Comparison of ENCODE assay signal across 10 cellular contexts in the genomic region with DNA sequence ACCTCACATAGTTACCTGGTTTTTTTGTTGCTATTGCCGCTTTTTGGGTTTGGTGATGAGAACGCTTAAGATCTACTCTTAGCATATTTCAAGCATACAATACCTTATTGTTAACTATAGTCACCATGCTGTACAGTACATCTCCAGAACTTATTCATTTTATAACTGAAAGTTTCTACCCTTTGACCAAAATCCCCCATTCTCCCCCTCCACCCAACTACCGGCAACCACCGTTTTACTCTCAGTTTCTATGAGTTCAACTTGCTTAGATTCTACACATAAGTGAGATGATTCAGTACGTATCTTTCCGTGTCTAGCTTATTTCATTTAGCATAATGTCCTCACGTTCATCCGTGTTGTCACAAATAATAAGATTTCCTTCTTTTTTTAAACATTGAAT.
DNase-seq lines count a peak whose midpoint lies in the region; ATAC-seq and TF ChIP-seq lines count a peak whose summit lies in the region.
"Had no signal": no experiment of that assay in that cellular context is flagged by ENCODE, and none has a peak within 500 bp of the region (broad histone marks: within the 10 kb centered on the region; RNA-seq: fewer than 3 reads in every experiment).

No MANE protein-coding gene starts in this region.

- H3K9me3 Mint-ChIP-seq in activated T-cell treated with anti-CD3 and anti-CD28 coated beads, Interleukin-2, amount 50 U/mL, for 4 hours = peaks cover 30% of the 10 kb centered on the region
- H3K9me3 Mint-ChIP-seq in effector memory CD8-positive, alpha-beta T cell = peaks cover 3 to 7% of the 10 kb centered on the region in 2 donors

- H3K4me1 Mint-ChIP-seq in activated T-cell treated with anti-CD3 and anti-CD28 coated beads, Interleukin-2, amount 50 U/mL, for 4 hours (ENCODE audit: low read depth) = peaks cover 17% of the 10 kb centered on the region
- H3K4me1 Mint-ChIP-seq in effector memory CD8-positive, alpha-beta T cell (ENCODE audit: low read depth in 2 of 2) = no peaks in the 10 kb centered on the region

- H3K36me3 Mint-ChIP-seq in activated T-cell treated with anti-CD3 and anti-CD28 coated beads, Interleukin-2, amount 50 U/mL, for 4 hours (ENCODE audit: insufficient read depth) = no peaks in the 10 kb centered on the region
- no peaks in the 10 kb centered on the region for H3K36me3 Mint-ChIP-seq in effector memory CD8-positive, alpha-beta T cell (ENCODE audit: insufficient read depth)

- no peak overlapping the region for H3K27ac Mint-ChIP-seq in effector memory CD8-positive, alpha-beta T cell

- DNase-seq in GM13977 (ENCODE audit: low spot score) = peak; percentile 39
- DNase-seq in activated T-cell treated with anti-CD3 and anti-CD28 coated beads, Interleukin-2, amount 50 U/mL, for 4 hours = no peak
- DNase-seq in retina = no peak
- DNase-seq in NCI-H510A treated with DMSO at 0.1 percent for 48 hours (lab: John Stamatoyannopoulos, UW) = no peak
- DNase-seq in transverse colon = no peak
- no peak for DNase-seq in effector memory CD8-positive, alpha-beta T cell
- DNase-seq: NCI-H2227 treated with DMSO at 0.1 percent for 48 hours had no signal

- no peak for TF ChIP-seq CTCF in GM13977 (IDR thresholded peaks at IDR 0.05; ENCODE audit: extremely low read depth, insufficient read depth, missing control alignments)
- TF ChIP-seq CTCF in transverse colon (IDR thresholded peaks at IDR 0.05) = no peak

- H3K27me3 Mint-ChIP-seq in activated T-cell treated with anti-CD3 and anti-CD28 coated beads, Interleukin-2, amount 50 U/mL, for 4 hours (ENCODE audit: low read depth) = no peaks in the 10 kb centered on the region
- peaks cover 0 to 7% of the 10 kb centered on the region in 2 donors for H3K27me3 Mint-ChIP-seq in effector memory CD8-positive, alpha-beta T cell

- H3K4me3 Mint-ChIP-seq in activated T-cell treated with anti-CD3 and anti-CD28 coated beads, Interleukin-2, amount 50 U/mL, for 4 hours = no peak overlapping the region
- H3K4me3 Mint-ChIP-seq in effector memory CD8-positive, alpha-beta T cell = no peak overlapping the region

- ATAC-seq in GM19452 (IDR thresholded peaks at IDR 0.05; ENCODE audit: unreplicated experiment) (peak; percentile 99), HG03039 (IDR thresholded peaks at IDR 0.05; ENCODE audit: unreplicated experiment) (peak; percentile 97)
- ATAC-seq in activated T-cell treated with anti-CD3 and anti-CD28 coated beads, Interleukin-2, amount 50 U/mL, for 4 hours = peak; percentile 96
- no peak for ATAC-seq in effector memory CD8-positive, alpha-beta T cell (replicated peaks)
- ATAC-seq: HCT116 had no signal

- H3K4me3 ChIP-seq in transverse colon = no peak overlapping the region

- 72 to 91% methylated on average over 8 of the region's 8 CpGs for WGBS in transverse colon (ENCODE audit: low coverage in 1 of 2), 2 donors

- TF ChIP-seq POLR2A in transverse colon (IDR thresholded peaks at IDR 0.05) = no peak

- no peak for TF ChIP-seq EP300 in transverse colon (IDR thresholded peaks at IDR 0.05; ENCODE audit: low read depth)

- H3K27ac ChIP-seq in transverse colon = no peak overlapping the region

- intact Hi-C loops in transverse colon (cut with DNase I; ENCODE audit: low total_unique reads) = no loop called here

- H3K27me3 ChIP-seq in transverse colon = no peaks in the 10 kb centered on the region

- in situ Hi-C loops in GM13977 (cut with MboI; ENCODE audit: low pct_unique_long_range_greater_than_20kb, low sequenced_read_pairs, unreplicated experiment) = no loop called here
- in situ Hi-C loops in transverse colon (cut with MboI; ENCODE audit: low pct_ligation_motif_present in 1 of 4, low pct_unique_long_range_greater_than_20kb in 1 of 4, low sequenced_read_pairs in 3 of 4) = no loop called here

- H3K36me3 ChIP-seq in transverse colon = no peaks in the 10 kb centered on the region

- H3K9me3 ChIP-seq in transverse colon = peaks cover 12 to 14% of the 10 kb centered on the region in 2 donors

- no peaks in the 10 kb centered on the region for H3K4me1 ChIP-seq in transverse colon
